21 cellular contexts compared by ENCODE assay signal in the genomic region with DNA sequence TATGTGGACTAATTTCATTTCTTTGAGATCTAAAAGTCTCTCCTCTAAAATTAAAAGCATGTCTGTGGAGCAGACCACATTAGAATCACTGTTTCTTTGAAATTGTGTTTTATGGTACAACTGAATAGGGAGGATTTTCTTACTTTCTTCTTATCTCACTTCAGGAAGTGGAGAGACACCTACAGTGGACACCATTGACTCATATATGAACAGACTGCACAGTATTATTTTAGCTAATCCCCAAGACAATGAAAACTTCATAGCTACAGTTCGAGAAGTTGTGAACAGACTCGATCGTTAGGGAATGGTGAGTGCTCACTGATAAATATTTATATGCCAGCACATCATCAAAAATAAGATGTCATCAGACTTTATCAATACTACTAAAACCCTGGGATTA.
"Had no signal": no experiment of that assay in that cellular context is flagged by ENCODE, and none has a peak within 500 bp of the region (broad histone marks: within the 10 kb centered on the region; RNA-seq: fewer than 3 reads in every experiment).

No MANE protein-coding gene starts in this region.

- H3K27ac Mint-ChIP-seq: stimulated activated naive B cell treated with anti-CD40 and anti-IgM and Interleukin-4, amounts not matched to agents 10 μg/mL and 1 μg/mL and 100 μg/mL, for 72 hours had no signal

- H3K27me3 ChIP-seq: esophagus muscularis mucosa, gastroesophageal sphincter, neutrophil, right lobe of liver, spleen, testis, tibial nerve, upper lobe of right lung, vagina had no signal

- H3K9me3 Mint-ChIP-seq: naive thymus-derived CD8-positive, alpha-beta T cell; stimulated activated naive B cell treated with anti-CD40 and anti-IgM and Interleukin-4, amounts not matched to agents 10 μg/mL and 1 μg/mL and 100 μg/mL, for 72 hours; stimulated activated naive CD8-positive, alpha-beta T cell treated with anti-CD3 and anti-CD28 coated beads, Interleukin-15, amount 100 ng/mL, for 72 hours had no signal

- H3K4me3 Mint-ChIP-seq: naive thymus-derived CD8-positive, alpha-beta T cell; stimulated activated naive B cell treated with anti-CD40 and anti-IgM and Interleukin-4, amounts not matched to agents 10 μg/mL and 1 μg/mL and 100 μg/mL, for 72 hours; stimulated activated naive CD8-positive, alpha-beta T cell treated with anti-CD3 and anti-CD28 coated beads, Interleukin-15, amount 100 ng/mL, for 72 hours had no signal

- H3K4me1 ChIP-seq: right lobe of liver, testis had no signal

- H3K9me3 ChIP-seq: esophagus muscularis mucosa, gastroesophageal sphincter, neutrophil, psoas muscle, right lobe of liver, spleen, testis, tibial nerve, upper lobe of right lung, vagina had no signal

- H3K27ac ChIP-seq: esophagus muscularis mucosa, gastroesophageal sphincter, neutrophil, psoas muscle, right lobe of liver, spleen, testis, tibial nerve, upper lobe of right lung, vagina had no signal

- H3K4me1 Mint-ChIP-seq: stimulated activated naive B cell treated with anti-CD40 and anti-IgM and Interleukin-4, amounts not matched to agents 10 μg/mL and 1 μg/mL and 100 μg/mL, for 72 hours; stimulated activated naive CD8-positive, alpha-beta T cell treated with anti-CD3 and anti-CD28 coated beads, Interleukin-15, amount 100 ng/mL, for 72 hours had no signal

- H3K4me3 ChIP-seq: esophagus muscularis mucosa, gastroesophageal sphincter, psoas muscle, right lobe of liver, spleen, testis, tibial nerve, upper lobe of right lung, vagina had no signal

- H3K27me3 Mint-ChIP-seq: naive thymus-derived CD8-positive, alpha-beta T cell; stimulated activated naive B cell treated with anti-CD40 and anti-IgM and Interleukin-4, amounts not matched to agents 10 μg/mL and 1 μg/mL and 100 μg/mL, for 72 hours; stimulated activated naive CD8-positive, alpha-beta T cell treated with anti-CD3 and anti-CD28 coated beads, Interleukin-15, amount 100 ng/mL, for 72 hours had no signal

- DNase-seq: dermis blood vessel endothelial cell; glutamatergic neuron; islet precursor cell; mammary epithelial cell; naive thymus-derived CD8-positive, alpha-beta T cell; psoas muscle; retina; right lobe of liver; spleen; stimulated activated CD4-positive, alpha-beta T cell treated with anti-CD3 and anti-CD28 coated beads, Interleukin-15, amount 100 ng/mL, for 24 hours; stimulated activated CD4-positive, alpha-beta T cell treated with anti-CD3 and anti-CD28 coated beads, Interleukin-1b, Interleukin-23, amount 100 ng/mL, for 48 hours; stimulated activated CD4-positive, alpha-beta T cell treated with anti-CD3 and anti-CD28 coated beads, Interleukin-4, amount 100 ng/mL, for 24 hours; stimulated activated naive B cell treated with anti-CD40 and anti-IgM and Interleukin-4, amounts not matched to agents 10 μg/mL and 1 μg/mL and 100 μg/mL, for 72 hours; stimulated activated naive CD8-positive, alpha-beta T cell treated with anti-CD3 and anti-CD28 coated beads, Interleukin-15, amount 100 ng/mL, for 72 hours; testis; upper lobe of right lung had no signal
